8 cellular contexts compared by ENCODE assay signal in genomic region chr2:158539176-158539895, GRCh38.
DNase-seq lines count a peak whose midpoint lies in the region; ATAC-seq, FAIRE-seq and TF ChIP-seq lines count a peak whose summit lies in the region.
"Had no signal": no experiment of that assay in that cellular context is flagged by ENCODE, and none has a peak within 500 bp of the region (broad histone marks: within the 10 kb centered on the region; RNA-seq: fewer than 3 reads in every experiment).

No MANE protein-coding gene starts in this region.

- H3K9me3 Mint-ChIP-seq in GM23338 = no peaks in the 10 kb centered on the region

- H3K4me1 Mint-ChIP-seq in GM23338 = peaks cover 7% of the 10 kb centered on the region

- no peak overlapping the region for H3K4me2 ChIP-seq in GM23338

- H3F3A ChIP-seq in GM23338 (replicated peaks; ENCODE audit: low read depth) = no peaks in the 10 kb centered on the region

- peaks cover 7% of the 10 kb centered on the region; the same call in 2 of the 3 replicates for H3K36me3 Mint-ChIP-seq in GM23338 (ENCODE audit: low read depth)

- 0 out of 2 replicates have a peak, but pooled peaks cover 15% of the 10 kb centered on the region for H3K79me2 ChIP-seq in GM23338 (replicated peaks; ENCODE audit: insufficient read depth)

- TF ChIP-seq CTCF in fibroblast of villous mesenchyme (IDR thresholded peaks at IDR 0.05; ENCODE audit: insufficient read depth, low read depth, low read length) (no peak), GM23338 (conservative IDR thresholded peaks at IDR 0.05; ENCODE audit: low read depth in 2 of 2) (no peak), suprapubic skin (IDR thresholded peaks at IDR 0.05) (no peak)

- ATAC-seq in GM23338 (no peak), GM18498 (IDR thresholded peaks at IDR 0.05; ENCODE audit: unreplicated experiment) (no peak)

- peaks cover 2 to 3% of the 10 kb centered on the region in 2 donors for H3K4me1 ChIP-seq in small intestine (ENCODE audit: control insufficient read depth in 2 of 2, insufficient read depth in 1 of 2, low read depth in 1 of 2, low read length in 1 of 2)
- H3K4me1 ChIP-seq in GM23338 (ENCODE audit: insufficient read depth) = no peaks in the 10 kb centered on the region
- peaks cover 13% of the 10 kb centered on the region for H3K4me1 ChIP-seq in suprapubic skin

- H2AFZ ChIP-seq in GM23338 = no peak overlapping the region

- H3K27me3 Mint-ChIP-seq in GM23338 (ENCODE audit: insufficient read depth, low read depth, poor library complexity) = no peaks in the 10 kb centered on the region

- H3K27ac ChIP-seq in small intestine (ENCODE audit: low read depth in 1 of 2, low read length in 1 of 2) = peak overlapping the region in 1 of 2 donors; percentile 44
- H3K27ac ChIP-seq in GM23338 (ENCODE audit: low read depth) = no peak overlapping the region
- H3K27ac ChIP-seq in suprapubic skin = no peak overlapping the region

- FAIRE-seq in HTR-8/SVneo (lab: Jason Lieb, UNC) (no peak), small intestine (lab: Jason Lieb, UNC) (peak; percentile 55)

- no peak overlapping the region for H3K4me3 Mint-ChIP-seq in GM23338

- 20 to 31% (median 26%) methylated on average over 1 of the region's 1 CpG for WGBS in small intestine, 3 donors
- 39% methylated on average over 1 of the region's 1 CpG for WGBS in suprapubic skin

- no peak for TF ChIP-seq POLR2A in suprapubic skin (IDR thresholded peaks at IDR 0.05)

- H3K27me3 ChIP-seq in small intestine (ENCODE audit: control insufficient read depth in 2 of 2, insufficient read depth in 2 of 2, low read length in 2 of 2) (no peaks in the 10 kb centered on the region), GM23338 (ENCODE audit: insufficient read depth) (no peaks in the 10 kb centered on the region), suprapubic skin (no peaks in the 10 kb centered on the region)

- TF ChIP-seq EP300 in suprapubic skin (IDR thresholded peaks at IDR 0.05) = no peak

- no peak overlapping the region for H3K27ac Mint-ChIP-seq in GM23338

- H3K36me3 ChIP-seq in small intestine (ENCODE audit: control insufficient read depth in 2 of 2, insufficient read depth in 2 of 2, low read length in 2 of 2) (no peaks in the 10 kb centered on the region), GM23338 (ENCODE audit: insufficient read depth) (no peaks in the 10 kb centered on the region), suprapubic skin (peaks cover 8% of the 10 kb centered on the region)

- H4K20me1 ChIP-seq in GM23338 (replicated peaks; ENCODE audit: insufficient read depth) = no peaks in the 10 kb centered on the region; the same call in 1 of the 2 replicates

- H3K9me2 ChIP-seq in GM23338 (ENCODE audit: insufficient read depth) = no peaks in the 10 kb centered on the region

- DNase-seq in HTR-8/SVneo (ENCODE audit: insufficient read length, low spot score) (peak; percentile 10), RPMI8226 (peak; percentile 82), fibroblast of villous mesenchyme (ENCODE audit: low read depth) (peak; percentile 83), small intestine (peak; percentile 88), GM23338 (ENCODE audit: low spot score) (no peak), suprapubic skin (ENCODE audit: low spot score in 2 of 2) (no peak)
- DNase-seq: SIG-M5 had no signal

- H3K4me3 ChIP-seq in fibroblast of villous mesenchyme (ENCODE audit: low read depth, low read length) (no peak overlapping the region), small intestine (ENCODE audit: low read depth in 1 of 2, low read length in 2 of 2) (no peak overlapping the region), GM23338 (no peak overlapping the region), suprapubic skin (no peak overlapping the region)

- no peaks in the 10 kb centered on the region for H3K9me3 ChIP-seq in small intestine (ENCODE audit: control insufficient read depth, low read depth)
- H3K9me3 ChIP-seq in suprapubic skin = no peaks in the 10 kb centered on the region

TF ChIP-seq in GM23338, 12 proteins besides CTCF, POLR2A, EP300 and RAD21:
- TF ChIP-seq ETS1 (IDR thresholded peaks at IDR 0.05) (no peak), POLR2AphosphoS5 (IDR thresholded peaks at IDR 0.05; ENCODE audit: low read depth) (no peak), NANOG (IDR thresholded peaks at IDR 0.05; ENCODE audit: borderline replicate concordance) (no peak), ZNF331 (CRISPR knock-in tag; IDR thresholded peaks at IDR 0.05; ENCODE audit: low read depth) (no peak), EZH2 (IDR thresholded peaks at IDR 0.05; ENCODE audit: low read depth, unreplicated experiment) (no peak), CREB1 (CRISPR knock-in tag; IDR thresholded peaks at IDR 0.05; ENCODE audit: low read depth) (no peak), ZNF114 (CRISPR knock-in tag; IDR thresholded peaks at IDR 0.05) (no peak), EZH2phosphoT487 (IDR thresholded peaks at IDR 0.05; ENCODE audit: unreplicated experiment) (no peak)
- TF ChIP-seq, protein P1, sequence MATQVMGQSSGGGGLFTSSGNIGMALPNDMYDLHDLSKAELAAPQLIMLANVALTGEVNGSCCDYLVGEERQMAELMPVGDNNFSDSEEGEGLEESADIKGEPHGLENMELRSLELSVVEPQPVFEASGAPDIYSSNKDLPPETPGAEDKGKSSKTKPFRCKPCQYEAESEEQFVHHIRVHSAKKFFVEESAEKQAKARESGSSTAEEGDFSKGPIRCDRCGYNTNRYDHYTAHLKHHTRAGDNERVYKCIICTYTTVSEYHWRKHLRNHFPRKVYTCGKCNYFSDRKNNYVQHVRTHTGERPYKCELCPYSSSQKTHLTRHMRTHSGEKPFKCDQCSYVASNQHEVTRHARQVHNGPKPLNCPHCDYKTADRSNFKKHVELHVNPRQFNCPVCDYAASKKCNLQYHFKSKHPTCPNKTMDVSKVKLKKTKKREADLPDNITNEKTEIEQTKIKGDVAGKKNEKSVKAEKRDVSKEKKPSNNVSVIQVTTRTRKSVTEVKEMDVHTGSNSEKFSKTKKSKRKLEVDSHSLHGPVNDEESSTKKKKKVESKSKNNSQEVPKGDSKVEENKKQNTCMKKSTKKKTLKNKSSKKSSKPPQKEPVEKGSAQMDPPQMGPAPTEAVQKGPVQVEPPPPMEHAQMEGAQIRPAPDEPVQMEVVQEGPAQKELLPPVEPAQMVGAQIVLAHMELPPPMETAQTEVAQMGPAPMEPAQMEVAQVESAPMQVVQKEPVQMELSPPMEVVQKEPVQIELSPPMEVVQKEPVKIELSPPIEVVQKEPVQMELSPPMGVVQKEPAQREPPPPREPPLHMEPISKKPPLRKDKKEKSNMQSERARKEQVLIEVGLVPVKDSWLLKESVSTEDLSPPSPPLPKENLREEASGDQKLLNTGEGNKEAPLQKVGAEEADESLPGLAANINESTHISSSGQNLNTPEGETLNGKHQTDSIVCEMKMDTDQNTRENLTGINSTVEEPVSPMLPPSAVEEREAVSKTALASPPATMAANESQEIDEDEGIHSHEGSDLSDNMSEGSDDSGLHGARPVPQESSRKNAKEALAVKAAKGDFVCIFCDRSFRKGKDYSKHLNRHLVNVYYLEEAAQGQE (IDR thresholded peaks at IDR 0.05; ENCODE audit: unreplicated experiment) = no peak

Comparison
In these comparisons a context has a peak if more than half of its experiments do, and no peak if none do; other contexts are left out.
1. DNase-seq: peak in HTR-8/SVneo (single experiment), RPMI8226 (single experiment), fibroblast of villous mesenchyme (single experiment) and small intestine (single experiment); none in GM23338 (single experiment) and suprapubic skin (0 of 2).